8 cellular contexts compared by ENCODE assay signal in genomic region chr19:12733907-12734214, GRCh38. TPM values are rescaled to one million over a fixed set of nuclear protein-coding genes. Genes with fewer than 3 reads are reported as not detected.
DNase-seq lines count a peak whose midpoint lies in the region; ATAC-seq lines count a peak whose summit lies in the region.

No MANE protein-coding gene starts in this region.

- H3K79me1 ChIP-seq in neuronal stem cell (ENCODE audit: low read depth, low read length) = peaks cover 24% of the 10 kb centered on the region

- no peak overlapping the region for H4K8ac ChIP-seq in neuronal stem cell (ENCODE audit: low read depth, low read length)

- H3K4me3 Mint-ChIP-seq in CD4-positive, CD25-positive, alpha-beta regulatory T cell = peak overlapping the region; percentile 88 to 100 (median 94)
- peak overlapping the region; percentile 95 to 96 for H3K4me3 Mint-ChIP-seq in effector memory CD8-positive, alpha-beta T cell

- DNase-seq in CD4-positive, CD25-positive, alpha-beta regulatory T cell = no peak
- DNase-seq in NCI-H69 (lab: John Stamatoyannopoulos, UW) (peak; percentile 61), neuronal stem cell (ENCODE audit: low spot score) (no peak), HUDEP-2 (lab: John Stamatoyannopoulos, UW; ENCODE audit: unreplicated experiment in 76 of 76) (no peak), NCI-H1436 (lab: John Stamatoyannopoulos, UW) (no peak)
- DNase-seq in effector memory CD8-positive, alpha-beta T cell = no peak

- no peaks in the 10 kb centered on the region for H3K9me3 Mint-ChIP-seq in CD4-positive, CD25-positive, alpha-beta regulatory T cell
- H3K9me3 Mint-ChIP-seq in effector memory CD8-positive, alpha-beta T cell = no peaks in the 10 kb centered on the region

- peaks cover 53% of the 10 kb centered on the region for H3K4me1 ChIP-seq in CD4-positive, CD25-positive, alpha-beta regulatory T cell (ENCODE audit: control insufficient read depth, insufficient read depth, low read length, poor library complexity, severe bottlenecking)
- peaks cover 9 to 11% of the 10 kb centered on the region in 2 donors for H3K4me1 ChIP-seq in neuronal stem cell (ENCODE audit: control insufficient read depth in 2 of 2, insufficient read depth in 1 of 2, low read depth in 1 of 2, low read length in 2 of 2)

- H2BK5ac ChIP-seq in neuronal stem cell (ENCODE audit: low read length) = peak overlapping the region; percentile 80

- H3K4me1 Mint-ChIP-seq in CD4-positive, CD25-positive, alpha-beta regulatory T cell = peaks cover 5 to 77% (median 38%) of the 10 kb centered on the region in 4 donors
- peaks cover 47 to 48% of the 10 kb centered on the region in 2 donors for H3K4me1 Mint-ChIP-seq in effector memory CD8-positive, alpha-beta T cell (ENCODE audit: low read depth in 2 of 2)

- peaks cover 25% of the 10 kb centered on the region for H3K36me3 Mint-ChIP-seq in CD4-positive, CD25-positive, alpha-beta regulatory T cell
- peaks cover 67% of the 10 kb centered on the region for H3K36me3 Mint-ChIP-seq in effector memory CD8-positive, alpha-beta T cell (ENCODE audit: insufficient read depth)

- no CpG with 5 or more reads among the region's 9 CpGs for WGBS in neuronal stem cell (ENCODE audit: extremely low coverage in 2 of 2, insufficient read length in 2 of 2, insufficient replicate concordance in 1 of 2), 2 donors

- peak overlapping the region; percentile 56 for H3K23ac ChIP-seq in neuronal stem cell (ENCODE audit: low read depth, low read length, poor library complexity)

- peak overlapping the region; percentile 89 for H3K9ac ChIP-seq in neuronal stem cell (ENCODE audit: low read depth, low read length, poor library complexity)

- peak overlapping the region; percentile 100 for H3K18ac ChIP-seq in neuronal stem cell (ENCODE audit: low read length)

- H3K9me3 ChIP-seq in CD4-positive, CD25-positive, alpha-beta regulatory T cell (ENCODE audit: control insufficient read depth in 2 of 2, low read length in 2 of 2) = no peaks in the 10 kb centered on the region
- H3K9me3 ChIP-seq in neuronal stem cell (replicated peaks in 1 of 2; ENCODE audit: control insufficient read depth in 2 of 2, insufficient read depth in 1 of 2, low read depth in 1 of 2, low read length in 2 of 2) = no peaks in the 10 kb centered on the region

- no peak overlapping the region for H2BK15ac ChIP-seq in neuronal stem cell (ENCODE audit: low read length)

- H3K27ac Mint-ChIP-seq in CD4-positive, CD25-positive, alpha-beta regulatory T cell = peak overlapping the region in 2 of 3 donors; percentile 90 to 97
- H3K27ac Mint-ChIP-seq in effector memory CD8-positive, alpha-beta T cell = peak overlapping the region; percentile 97 to 99

- H2BK120ac ChIP-seq in neuronal stem cell (ENCODE audit: low read depth, low read length) = no peak overlapping the region

- peak overlapping the region; percentile 89 for H2AFZ ChIP-seq in neuronal stem cell (ENCODE audit: low read length)

- ATAC-seq in CD4-positive, CD25-positive, alpha-beta regulatory T cell (ENCODE audit: low read depth in 2 of 2) = no peak
- no peak for ATAC-seq in effector memory CD8-positive, alpha-beta T cell (replicated peaks)
- ATAC-seq in HG02852 (IDR thresholded peaks at IDR 0.05; ENCODE audit: unreplicated experiment) (no peak), HG03442 (IDR thresholded peaks at IDR 0.05; ENCODE audit: unreplicated experiment) (no peak)

- H3K27ac ChIP-seq in CD4-positive, CD25-positive, alpha-beta regulatory T cell (ENCODE audit: insufficient read depth, low read length, poor library complexity, severe bottlenecking) = peak overlapping the region; percentile 93
- H3K27ac ChIP-seq in neuronal stem cell (replicated peaks; ENCODE audit: low read length) = no peak overlapping the region

- H2AK5ac ChIP-seq in neuronal stem cell (ENCODE audit: low read depth, low read length) = peak overlapping the region; percentile 95

- H2BK12ac ChIP-seq in neuronal stem cell (ENCODE audit: low read length) = no peak overlapping the region

- H3K4ac ChIP-seq in neuronal stem cell (ENCODE audit: low read length) = no peak overlapping the region

- peaks cover 24% of the 10 kb centered on the region for H3K36me3 ChIP-seq in CD4-positive, CD25-positive, alpha-beta regulatory T cell (ENCODE audit: control insufficient read depth, insufficient read depth, low read length)
- peaks cover 31 to 45% of the 10 kb centered on the region in 2 donors for H3K36me3 ChIP-seq in neuronal stem cell (replicated peaks in 1 of 2; ENCODE audit: control insufficient read depth in 2 of 2, insufficient read depth in 2 of 2, low read length in 2 of 2)

- H3K4me2 ChIP-seq in neuronal stem cell (ENCODE audit: insufficient read depth, low read length, poor library complexity, severe bottlenecking) = peak overlapping the region; percentile 76

- no peaks in the 10 kb centered on the region for H3K27me3 ChIP-seq in CD4-positive, CD25-positive, alpha-beta regulatory T cell (ENCODE audit: control insufficient read depth, insufficient read depth, low read length)
- H3K27me3 ChIP-seq in neuronal stem cell (ENCODE audit: control insufficient read depth in 3 of 3, insufficient read depth in 3 of 3, low read depth in 1 of 3, low read length in 3 of 3) = no peaks in the 10 kb centered on the region

- H4K91ac ChIP-seq in neuronal stem cell (ENCODE audit: low read depth, low read length, poor library complexity) = no peak overlapping the region

- peaks cover 5% of the 10 kb centered on the region for H3K27me3 Mint-ChIP-seq in CD4-positive, CD25-positive, alpha-beta regulatory T cell
- no peaks in the 10 kb centered on the region for H3K27me3 Mint-ChIP-seq in effector memory CD8-positive, alpha-beta T cell

- peak overlapping the region; percentile 99 for H3K4me3 ChIP-seq in CD4-positive, CD25-positive, alpha-beta regulatory T cell (ENCODE audit: low read depth, low read length)
- peak overlapping the region; percentile 78 to 99 for H3K4me3 ChIP-seq in neuronal stem cell (ENCODE audit: low read length in 2 of 2)

- H3K14ac ChIP-seq in neuronal stem cell (ENCODE audit: low read length) = peak overlapping the region; percentile 85

RNA-seq across cellular contexts. Expression of gene TRIR, which starts 0.6 kb away (rescaled TPM):
- 197 TPM for total RNA-seq in CD4-positive, CD25-positive, alpha-beta regulatory T cell
- polyA plus RNA-seq in CD4-positive, CD25-positive, alpha-beta regulatory T cell = 100 to 1,000 TPM; 238 to 323 (median 261) TPM
- 242 TPM for polyA plus RNA-seq in neuronal stem cell (2013, experiment 1 of 2)
- polyA plus RNA-seq in neuronal stem cell (2013, experiment 2 of 2) = 221 TPM

RNA-seq across cellular contexts. Expression of gene GET3, which starts 3.4 kb away (rescaled TPM):
- 37.9 TPM for total RNA-seq in CD4-positive, CD25-positive, alpha-beta regulatory T cell
- 10 to 100 TPM; 68.0 to 91.2 (median 81.9) TPM for polyA plus RNA-seq in CD4-positive, CD25-positive, alpha-beta regulatory T cell
- polyA plus RNA-seq in neuronal stem cell (2013, experiment 1 of 2) = 46.1 TPM
- polyA plus RNA-seq in neuronal stem cell (2013, experiment 2 of 2) = 44.7 TPM

RNA-seq across cellular contexts. Expression of gene TNPO2, which starts 10.1 kb away (rescaled TPM):
- total RNA-seq in CD4-positive, CD25-positive, alpha-beta regulatory T cell = 42.9 TPM
- polyA plus RNA-seq in CD4-positive, CD25-positive, alpha-beta regulatory T cell = 1 to 10 TPM; 1.7 to 3.1 (median 2.0) TPM
- polyA plus RNA-seq in neuronal stem cell (2013, experiment 1 of 2) = 47.1 TPM
- 47.1 TPM for polyA plus RNA-seq in neuronal stem cell (2013, experiment 2 of 2)

RNA-seq across cellular contexts. Expression of gene BEST2, which starts 17.7 kb away (rescaled TPM):
- total RNA-seq in CD4-positive, CD25-positive, alpha-beta regulatory T cell = not detected
- polyA plus RNA-seq in CD4-positive, CD25-positive, alpha-beta regulatory T cell = not detected
- polyA plus RNA-seq in neuronal stem cell (2013, experiment 1 of 2) = 0.03 TPM
- polyA plus RNA-seq in neuronal stem cell (2013, experiment 2 of 2) = 0.03 TPM

RNA-seq across cellular contexts. Expression of gene FBXW9, which starts 37.4 kb away (rescaled TPM):
- total RNA-seq in CD4-positive, CD25-positive, alpha-beta regulatory T cell = 1.7 TPM
- 1 to 10 TPM; 5.0 to 8.1 (median 6.6) TPM for polyA plus RNA-seq in CD4-positive, CD25-positive, alpha-beta regulatory T cell
- 11.2 TPM for polyA plus RNA-seq in neuronal stem cell (2013, experiment 1 of 2)
- 11.1 TPM for polyA plus RNA-seq in neuronal stem cell (2013, experiment 2 of 2)
